ENCODE assay signal across 10 cellular contexts in genomic region chr3:112013784-112014143, GRCh38. TPM values are rescaled to one million over a fixed set of nuclear protein-coding genes. Genes with fewer than 3 reads are reported as not detected.
A peak's percentile ranks its signal among the peaks of the same experiment; 100 is the strongest.
DNase-seq lines count a peak whose midpoint lies in the region; ATAC-seq, FAIRE-seq and TF ChIP-seq lines count a peak whose summit lies in the region.
"Had no signal": no experiment of that assay in that cellular context is flagged by ENCODE, and none has a peak within 500 bp of the region (broad histone marks: within the 10 kb centered on the region; RNA-seq: fewer than 3 reads in every experiment).

No MANE protein-coding gene starts in this region.

- ATAC-seq in GM18505 (IDR thresholded peaks at IDR 0.05; ENCODE audit: unreplicated experiment) (peak; percentile 17), GM21515 (IDR thresholded peaks at IDR 0.05; ENCODE audit: unreplicated experiment) (peak; percentile 11), HG03378 (IDR thresholded peaks at IDR 0.05; ENCODE audit: unreplicated experiment) (peak; percentile 35), HG03280 (IDR thresholded peaks at IDR 0.05; ENCODE audit: unreplicated experiment) (no peak)

- H3K9me1 ChIP-seq in keratinocyte (ENCODE audit: control insufficient read depth, extremely low read depth, insufficient read depth, low read length) = no peaks in the 10 kb centered on the region

- H3K9ac ChIP-seq in keratinocyte (ENCODE audit: control insufficient read depth, extremely low read depth, insufficient read depth, low read length) = no peak overlapping the region

- DNase-seq in keratinocyte (ENCODE audit: low read depth, low spot score) (no peak), AML-193 (lab: John Stamatoyannopoulos, UW) (no peak), esophagus muscularis mucosa (ENCODE audit: extremely low spot score) (no peak), WERI-Rb-1 (no peak)

- peak; percentile 59 for FAIRE-seq in keratinocyte (lab: Jason Lieb, UNC)

- no peak overlapping the region for H2AFZ ChIP-seq in keratinocyte (ENCODE audit: control insufficient read depth, low read length)

- no peak overlapping the region for H3K27ac ChIP-seq in keratinocyte (ENCODE audit: control insufficient read depth, insufficient read depth, low read length)
- H3K27ac ChIP-seq in esophagus muscularis mucosa (replicated peaks in 1 of 4) = no peak overlapping the region
- no peak overlapping the region for H3K27ac ChIP-seq in WERI-Rb-1

- no peak for TF ChIP-seq CTCF in keratinocyte (optimal IDR thresholded peaks at IDR 0.05 in 1 of 3, IDR thresholded peaks at IDR 0.05 in 1 of 3, conservative IDR thresholded peaks at IDR 0.05 in 1 of 3; ENCODE audit: extremely low read depth in 1 of 3, insufficient read depth in 2 of 3, low read length in 3 of 3)
- TF ChIP-seq CTCF in esophagus muscularis mucosa (IDR thresholded peaks at IDR 0.05) = no peak
- no peak for TF ChIP-seq CTCF in WERI-Rb-1 (IDR thresholded peaks at IDR 0.05; ENCODE audit: low read depth, low read length)

- intact Hi-C loops in esophagus muscularis mucosa (cut with DNase I) = loop anchor here (2.0 kb wide), 1 partner anchor 345 kb away; no protein-coding TSS in a partner anchor

- H3K27me3 ChIP-seq in keratinocyte (ENCODE audit: control insufficient read depth, extremely low read depth, insufficient read depth, low read length) = no peaks in the 10 kb centered on the region
- no peaks in the 10 kb centered on the region for H3K27me3 ChIP-seq in esophagus muscularis mucosa
- H3K27me3 ChIP-seq in WERI-Rb-1 (ENCODE audit: insufficient read depth, low read depth, severe bottlenecking) = no peaks in the 10 kb centered on the region

- dilution Hi-C loops in keratinocyte (cut with MboI; ENCODE audit: extremely low pct_ligation_motif_present, low sequenced_read_pairs) = no loop called here

- H4K20me1 ChIP-seq in keratinocyte (ENCODE audit: control insufficient read depth, extremely low read depth, insufficient read depth, low read length) = no peaks in the 10 kb centered on the region

- no peak for TF ChIP-seq POLR2A in GM18505 (IDR thresholded peaks at IDR 0.05; ENCODE audit: borderline replicate concordance, extremely low read depth, insufficient read depth, insufficient read length)
- no peak for TF ChIP-seq POLR2A in esophagus muscularis mucosa (IDR thresholded peaks at IDR 0.05; ENCODE audit: low read depth)

- H3K4me1 ChIP-seq in keratinocyte (ENCODE audit: control insufficient read depth, extremely low read depth, insufficient read depth, low read length) (peaks cover 8% of the 10 kb centered on the region), esophagus muscularis mucosa (peaks cover 7 to 21% (median 16%) of the 10 kb centered on the region in 4 donors)

- WGBS in esophagus muscularis mucosa = 60% methylated on average over 5 of the region's 5 CpGs

- H3K4me3 ChIP-seq in keratinocyte (ENCODE audit: control insufficient read depth in 2 of 3, extremely low read depth in 1 of 3, insufficient read depth in 2 of 3, low read depth in 1 of 3, low read length in 3 of 3) (no peak overlapping the region), esophagus muscularis mucosa (peak overlapping the region in 2 of 4 donors; percentile 8 to 10), WERI-Rb-1 (ENCODE audit: low read depth, low read length) (no peak overlapping the region)

- no peak for TF ChIP-seq EP300 in esophagus muscularis mucosa (IDR thresholded peaks at IDR 0.05)

- no peaks in the 10 kb centered on the region for H3K79me2 ChIP-seq in keratinocyte (ENCODE audit: control insufficient read depth, insufficient read depth, low read length)

- H3K4me2 ChIP-seq in keratinocyte (ENCODE audit: control insufficient read depth, extremely low read depth, insufficient read depth, low read depth, low read length) = no peak overlapping the region

- H3K9me3 ChIP-seq in keratinocyte (ENCODE audit: control insufficient read depth, low read depth, low read length) = no peaks in the 10 kb centered on the region
- no peaks in the 10 kb centered on the region for H3K9me3 ChIP-seq in esophagus muscularis mucosa
- H3K9me3 ChIP-seq in WERI-Rb-1 (ENCODE audit: severe bottlenecking) = no peaks in the 10 kb centered on the region

- H3K36me3 ChIP-seq in keratinocyte (ENCODE audit: control insufficient read depth in 2 of 2, extremely low read depth in 1 of 2, insufficient read depth in 2 of 2, low read length in 2 of 2) (no peaks in the 10 kb centered on the region), esophagus muscularis mucosa (no peaks in the 10 kb centered on the region), WERI-Rb-1 (peaks cover 14% of the 10 kb centered on the region)

RNA-seq across cellular contexts. Expression of gene TAGLN3, which starts 15.0 kb away (rescaled TPM):
- 6.4 to 8.9 TPM (median 8.5 TPM) in 3 replicates for polyA plus RNA-seq in keratinocyte
- 1.9 TPM for polyA plus RNA-seq in keratinocyte (2011; ENCODE audit: low read depth)
- 4.2 and 4.3 TPM in 2 replicates for polyA plus RNA-seq in keratinocyte (2011; cell fraction: cytosol; rRNA removed)
- 4.6 and 5.7 TPM in 2 replicates for polyA plus RNA-seq in keratinocyte (2011; cell fraction: nucleus; rRNA removed)
- 2.4 and 5.7 TPM in 2 replicates for polyA plus RNA-seq in keratinocyte (2012; ENCODE audit: low replicate concordance)
- polyA minus RNA-seq in keratinocyte = 2.5 to 6.7 TPM (median 2.5 TPM) in 3 replicates
- polyA minus RNA-seq in keratinocyte (2011; cell fraction: cytosol; rRNA and poly(A)+ RNA removed) = not detected
- 5.9 and 8.8 TPM in 2 replicates for polyA minus RNA-seq in keratinocyte (2011; cell fraction: nucleus; rRNA and poly(A)+ RNA removed)
- total RNA-seq in esophagus muscularis mucosa = 1 to 10 TPM in 2 of 4 donors, under 1 TPM in 2; 0.83 to 4.0 (median 1.3) TPM
- total RNA-seq: Calu3, mononuclear cell had no signal

RNA-seq across cellular contexts. Expression of gene TMPRSS7, which starts 20.8 kb away (rescaled TPM):
- polyA plus RNA-seq in keratinocyte = 0.02 to 0.18 TPM (median 0.08 TPM) in 3 replicates
- not detected for polyA plus RNA-seq in keratinocyte (2011; ENCODE audit: low read depth)
- 0.04 and 0.05 TPM in 2 replicates for polyA plus RNA-seq in keratinocyte (2011; cell fraction: cytosol; rRNA removed)
- 0.18 and 0.21 TPM in 2 replicates for polyA plus RNA-seq in keratinocyte (2011; cell fraction: nucleus; rRNA removed)
- 0.05 and 0.14 TPM in 2 replicates for polyA plus RNA-seq in keratinocyte (2012; ENCODE audit: low replicate concordance)
- polyA minus RNA-seq in keratinocyte = 0.26 TPM in 1 of 3 replicates, not detected in the others
- not detected for polyA minus RNA-seq in keratinocyte (2011; cell fraction: cytosol; rRNA and poly(A)+ RNA removed)
- polyA minus RNA-seq in keratinocyte (2011; cell fraction: nucleus; rRNA and poly(A)+ RNA removed) = 0.23 and 0.32 TPM in 2 replicates
- not detected for total RNA-seq in esophagus muscularis mucosa
- total RNA-seq: Calu3, mononuclear cell had no signal

RNA-seq across cellular contexts. Expression of gene ABHD10, which starts 34.9 kb away (rescaled TPM):
- polyA plus RNA-seq in keratinocyte = 12.0 to 22.2 TPM (median 13.2 TPM) in 3 replicates
- 3.9 TPM for polyA plus RNA-seq in keratinocyte (2011; ENCODE audit: low read depth)
- polyA plus RNA-seq in keratinocyte (2011; cell fraction: cytosol; rRNA removed) = 6.9 and 15.9 TPM in 2 replicates
- 12.9 and 17.7 TPM in 2 replicates for polyA plus RNA-seq in keratinocyte (2011; cell fraction: nucleus; rRNA removed)
- 7.6 and 11.3 TPM in 2 replicates for polyA plus RNA-seq in keratinocyte (2012; ENCODE audit: low replicate concordance)
- 1.7 to 17.9 TPM (median 8.0 TPM) in 3 replicates for polyA minus RNA-seq in keratinocyte
- polyA minus RNA-seq in keratinocyte (2011; cell fraction: cytosol; rRNA and poly(A)+ RNA removed) = 16.1 TPM
- polyA minus RNA-seq in keratinocyte (2011; cell fraction: nucleus; rRNA and poly(A)+ RNA removed) = 10.8 and 40.9 TPM in 2 replicates
- total RNA-seq in esophagus muscularis mucosa = 10 to 100 TPM in 3 of 4 donors, 1 to 10 TPM in 1; 6.5 to 15.0 (median 12.2) TPM
